1 cellular context compared by ENCODE assay signal in the genomic region with DNA sequence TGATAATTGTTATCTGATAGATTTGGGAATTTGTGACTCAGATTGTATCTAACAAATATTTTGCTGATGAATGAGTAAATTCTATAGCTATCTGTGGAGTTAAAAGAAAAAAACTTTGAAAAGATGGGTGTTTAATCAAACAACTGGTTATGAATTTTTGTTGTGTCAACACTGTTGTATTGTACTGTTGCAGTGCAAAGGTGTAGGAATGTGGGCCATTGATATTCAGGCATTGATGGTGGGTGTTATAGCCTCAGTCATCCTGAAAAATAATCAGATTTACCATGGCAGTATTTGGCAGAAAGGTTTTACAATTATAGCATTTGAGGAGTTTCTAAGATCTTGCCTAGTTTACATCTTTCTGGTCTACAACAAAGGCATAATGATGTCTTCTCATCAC.
TF ChIP-seq lines count a peak whose summit lies in the region.

No MANE protein-coding gene starts in this region.

TF ChIP-seq in IMR-90, 13 proteins besides CTCF, POLR2A, EP300 and RAD21:
- TF ChIP-seq BHLHE40 (IDR thresholded peaks at IDR 0.05; ENCODE audit: low read depth, low read length), result no peak
- peak; percentile 86 for TF ChIP-seq MAFK (IDR thresholded peaks at IDR 0.05; ENCODE audit: low read depth, low read length)
